In genomic region chr1:8702848-8703810, GRCh38 we compare ENCODE assay signal across 1 cellular context.
A peak's percentile ranks its signal among the peaks of the same experiment; 100 is the strongest.
TF ChIP-seq lines count a peak whose summit lies in the region.

No MANE protein-coding gene starts in this region.

TF ChIP-seq in HepG2, 621 proteins besides CTCF, POLR2A, EP300 and RAD21 (continued from another document and continues in another):
- TF ChIP-seq ZBTB43 (CRISPR knock-in tag; conservative IDR thresholded peaks at IDR 0.05) (no peak), FOXP4 (CRISPR knock-in tag; IDR thresholded peaks at IDR 0.05) (no peak), ZNF501 (CRISPR knock-in tag; IDR thresholded peaks at IDR 0.05) (peak; percentile 28; the same call in 1 of the 2 replicates), MED8 (CRISPR knock-in tag; IDR thresholded peaks at IDR 0.05; ENCODE audit: insufficient replicate concordance) (no peak), ZNF282 (IDR thresholded peaks at IDR 0.05; ENCODE audit: partially characterized antibody) (no peak), ZNF260 (CRISPR knock-in tag; IDR thresholded peaks at IDR 0.05; ENCODE audit: borderline replicate concordance, low read depth) (no peak), ZNF143 (CRISPR knock-in tag; IDR thresholded peaks at IDR 0.05) (no peak), BHLHE40 (IDR thresholded peaks at IDR 0.05; ENCODE audit: low read length) (no peak; the same call in 1 of the 2 replicates), ZNF776 (CRISPR knock-in tag; IDR thresholded peaks at IDR 0.05) (0 out of 2 replicates have a peak, but pooled peaks have one; percentile 53), ZNF557 (CRISPR knock-in tag; IDR thresholded peaks at IDR 0.05) (no peak), ZNF839 (CRISPR knock-in tag; IDR thresholded peaks at IDR 0.05; ENCODE audit: borderline replicate concordance) (no peak), ZNF460 (CRISPR knock-in tag; IDR thresholded peaks at IDR 0.05; ENCODE audit: borderline replicate concordance) (no peak), ZNF749 (CRISPR knock-in tag; IDR thresholded peaks at IDR 0.05; ENCODE audit: borderline replicate concordance) (no peak; the same call in 1 of the 2 replicates), ZSCAN30 (CRISPR knock-in tag; IDR thresholded peaks at IDR 0.05) (no peak), ZNF569 (CRISPR knock-in tag; IDR thresholded peaks at IDR 0.05; ENCODE audit: borderline replicate concordance) (no peak), SSRP1 (CRISPR knock-in tag; IDR thresholded peaks at IDR 0.05) (no peak), IKZF5 (CRISPR knock-in tag; IDR thresholded peaks at IDR 0.05) (peak; percentile 82; the same call in 1 of the 2 replicates), SP1 (IDR thresholded peaks at IDR 0.05) (no peak), SP1 (CRISPR knock-in tag; IDR thresholded peaks at IDR 0.05) (peak; percentile 29; the same call in 1 of the 2 replicates), ZNF567 (CRISPR knock-in tag; IDR thresholded peaks at IDR 0.05; ENCODE audit: borderline replicate concordance) (no peak), ZNF232 (CRISPR knock-in tag; IDR thresholded peaks at IDR 0.05; ENCODE audit: borderline replicate concordance) (no peak), ZNF724P (CRISPR knock-in tag; IDR thresholded peaks at IDR 0.05; ENCODE audit: borderline replicate concordance) (peak; percentile 55; the same call in 1 of the 2 replicates), ZNF383 (CRISPR knock-in tag; IDR thresholded peaks at IDR 0.05; ENCODE audit: borderline replicate concordance) (no peak), ZNF24 (IDR thresholded peaks at IDR 0.05) (no peak), ZNF746 (CRISPR knock-in tag; IDR thresholded peaks at IDR 0.05) (no peak; the same call in 1 of the 2 replicates), HCFC1 (IDR thresholded peaks at IDR 0.05; ENCODE audit: low read depth, low read length) (no peak; the same call in 1 of the 2 replicates), RARA (CRISPR knock-in tag; IDR thresholded peaks at IDR 0.05) (peak; percentile 51), MBD4 (IDR thresholded peaks at IDR 0.05; ENCODE audit: borderline replicate concordance, low read length) (no peak), ATAD3A (CRISPR knock-in tag; IDR thresholded peaks at IDR 0.05) (no peak), MATR3 (CRISPR knock-in tag; IDR thresholded peaks at IDR 0.05) (no peak), ZNF17 (CRISPR knock-in tag; IDR thresholded peaks at IDR 0.05) (no peak), ZNF788 (CRISPR knock-in tag; IDR thresholded peaks at IDR 0.05; ENCODE audit: borderline replicate concordance) (peak; percentile 51; the same call in 1 of the 2 replicates), TAF15 (IDR thresholded peaks at IDR 0.05; ENCODE audit: low read depth, low read length, poor library complexity, severe bottlenecking) (peak; percentile 58), SMAD1 (CRISPR knock-in tag; IDR thresholded peaks at IDR 0.05; ENCODE audit: borderline replicate concordance, low read depth) (no peak), ARID3A (IDR thresholded peaks at IDR 0.05; ENCODE audit: low read depth, low read length) (no peak; the same call in 1 of the 2 replicates)
- TF ChIP-seq, protein P1, sequence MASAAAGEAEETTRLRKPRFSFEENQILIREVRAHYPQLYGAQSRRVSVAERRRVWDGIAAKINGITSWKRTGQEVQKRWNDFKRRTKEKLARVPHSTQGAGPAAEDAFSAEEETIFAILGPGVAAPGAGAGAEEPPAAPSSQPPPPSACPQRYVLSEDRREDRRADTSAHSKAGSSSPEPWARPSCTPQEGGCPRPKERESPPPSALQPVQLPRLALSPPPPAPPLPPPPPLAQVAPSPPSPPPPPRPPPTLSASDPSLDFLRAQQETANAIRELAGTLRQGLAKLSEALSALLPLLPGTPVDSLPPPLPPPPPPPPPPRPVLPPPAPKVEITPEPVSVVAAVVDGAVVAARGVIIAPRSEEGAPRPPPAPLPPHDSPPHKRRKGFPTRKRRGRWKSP (CRISPR knock-in tag; IDR thresholded peaks at IDR 0.05) = no peak
- TF ChIP-seq, protein P2, sequence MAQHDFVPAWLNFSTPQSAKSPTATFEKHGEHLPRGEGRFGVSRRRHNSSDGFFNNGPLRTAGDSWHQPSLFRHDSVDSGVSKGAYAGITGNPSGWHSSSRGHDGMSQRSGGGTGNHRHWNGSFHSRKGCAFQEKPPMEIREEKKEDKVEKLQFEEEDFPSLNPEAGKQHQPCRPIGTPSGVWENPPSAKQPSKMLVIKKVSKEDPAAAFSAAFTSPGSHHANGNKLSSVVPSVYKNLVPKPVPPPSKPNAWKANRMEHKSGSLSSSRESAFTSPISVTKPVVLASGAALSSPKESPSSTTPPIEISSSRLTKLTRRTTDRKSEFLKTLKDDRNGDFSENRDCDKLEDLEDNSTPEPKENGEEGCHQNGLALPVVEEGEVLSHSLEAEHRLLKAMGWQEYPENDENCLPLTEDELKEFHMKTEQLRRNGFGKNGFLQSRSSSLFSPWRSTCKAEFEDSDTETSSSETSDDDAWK (CRISPR knock-in tag; IDR thresholded peaks at IDR 0.05) = no peak
- TF ChIP-seq, protein P3, sequence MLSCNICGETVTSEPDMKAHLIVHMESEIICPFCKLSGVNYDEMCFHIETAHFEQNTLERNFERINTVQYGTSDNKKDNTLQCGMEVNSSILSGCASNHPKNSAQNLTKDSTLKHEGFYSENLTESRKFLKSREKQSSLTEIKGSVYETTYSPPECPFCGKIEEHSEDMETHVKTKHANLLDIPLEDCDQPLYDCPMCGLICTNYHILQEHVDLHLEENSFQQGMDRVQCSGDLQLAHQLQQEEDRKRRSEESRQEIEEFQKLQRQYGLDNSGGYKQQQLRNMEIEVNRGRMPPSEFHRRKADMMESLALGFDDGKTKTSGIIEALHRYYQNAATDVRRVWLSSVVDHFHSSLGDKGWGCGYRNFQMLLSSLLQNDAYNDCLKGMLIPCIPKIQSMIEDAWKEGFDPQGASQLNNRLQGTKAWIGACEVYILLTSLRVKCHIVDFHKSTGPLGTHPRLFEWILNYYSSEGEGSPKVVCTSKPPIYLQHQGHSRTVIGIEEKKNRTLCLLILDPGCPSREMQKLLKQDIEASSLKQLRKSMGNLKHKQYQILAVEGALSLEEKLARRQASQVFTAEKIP (CRISPR knock-in tag; IDR thresholded peaks at IDR 0.05; ENCODE audit: borderline replicate concordance) = no peak
- TF ChIP-seq, protein P4, sequence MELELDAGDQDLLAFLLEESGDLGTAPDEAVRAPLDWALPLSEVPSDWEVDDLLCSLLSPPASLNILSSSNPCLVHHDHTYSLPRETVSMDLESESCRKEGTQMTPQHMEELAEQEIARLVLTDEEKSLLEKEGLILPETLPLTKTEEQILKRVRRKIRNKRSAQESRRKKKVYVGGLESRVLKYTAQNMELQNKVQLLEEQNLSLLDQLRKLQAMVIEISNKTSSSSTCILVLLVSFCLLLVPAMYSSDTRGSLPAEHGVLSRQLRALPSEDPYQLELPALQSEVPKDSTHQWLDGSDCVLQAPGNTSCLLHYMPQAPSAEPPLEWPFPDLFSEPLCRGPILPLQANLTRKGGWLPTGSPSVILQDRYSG (CRISPR knock-in tag; IDR thresholded peaks at IDR 0.05) = no peak
- TF ChIP-seq, protein P5, sequence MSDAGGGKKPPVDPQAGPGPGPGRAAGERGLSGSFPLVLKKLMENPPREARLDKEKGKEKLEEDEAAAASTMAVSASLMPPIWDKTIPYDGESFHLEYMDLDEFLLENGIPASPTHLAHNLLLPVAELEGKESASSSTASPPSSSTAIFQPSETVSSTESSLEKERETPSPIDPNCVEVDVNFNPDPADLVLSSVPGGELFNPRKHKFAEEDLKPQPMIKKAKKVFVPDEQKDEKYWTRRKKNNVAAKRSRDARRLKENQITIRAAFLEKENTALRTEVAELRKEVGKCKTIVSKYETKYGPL (CRISPR knock-in tag; IDR thresholded peaks at IDR 0.05) = no peak
- TF ChIP-seq, protein P6, sequence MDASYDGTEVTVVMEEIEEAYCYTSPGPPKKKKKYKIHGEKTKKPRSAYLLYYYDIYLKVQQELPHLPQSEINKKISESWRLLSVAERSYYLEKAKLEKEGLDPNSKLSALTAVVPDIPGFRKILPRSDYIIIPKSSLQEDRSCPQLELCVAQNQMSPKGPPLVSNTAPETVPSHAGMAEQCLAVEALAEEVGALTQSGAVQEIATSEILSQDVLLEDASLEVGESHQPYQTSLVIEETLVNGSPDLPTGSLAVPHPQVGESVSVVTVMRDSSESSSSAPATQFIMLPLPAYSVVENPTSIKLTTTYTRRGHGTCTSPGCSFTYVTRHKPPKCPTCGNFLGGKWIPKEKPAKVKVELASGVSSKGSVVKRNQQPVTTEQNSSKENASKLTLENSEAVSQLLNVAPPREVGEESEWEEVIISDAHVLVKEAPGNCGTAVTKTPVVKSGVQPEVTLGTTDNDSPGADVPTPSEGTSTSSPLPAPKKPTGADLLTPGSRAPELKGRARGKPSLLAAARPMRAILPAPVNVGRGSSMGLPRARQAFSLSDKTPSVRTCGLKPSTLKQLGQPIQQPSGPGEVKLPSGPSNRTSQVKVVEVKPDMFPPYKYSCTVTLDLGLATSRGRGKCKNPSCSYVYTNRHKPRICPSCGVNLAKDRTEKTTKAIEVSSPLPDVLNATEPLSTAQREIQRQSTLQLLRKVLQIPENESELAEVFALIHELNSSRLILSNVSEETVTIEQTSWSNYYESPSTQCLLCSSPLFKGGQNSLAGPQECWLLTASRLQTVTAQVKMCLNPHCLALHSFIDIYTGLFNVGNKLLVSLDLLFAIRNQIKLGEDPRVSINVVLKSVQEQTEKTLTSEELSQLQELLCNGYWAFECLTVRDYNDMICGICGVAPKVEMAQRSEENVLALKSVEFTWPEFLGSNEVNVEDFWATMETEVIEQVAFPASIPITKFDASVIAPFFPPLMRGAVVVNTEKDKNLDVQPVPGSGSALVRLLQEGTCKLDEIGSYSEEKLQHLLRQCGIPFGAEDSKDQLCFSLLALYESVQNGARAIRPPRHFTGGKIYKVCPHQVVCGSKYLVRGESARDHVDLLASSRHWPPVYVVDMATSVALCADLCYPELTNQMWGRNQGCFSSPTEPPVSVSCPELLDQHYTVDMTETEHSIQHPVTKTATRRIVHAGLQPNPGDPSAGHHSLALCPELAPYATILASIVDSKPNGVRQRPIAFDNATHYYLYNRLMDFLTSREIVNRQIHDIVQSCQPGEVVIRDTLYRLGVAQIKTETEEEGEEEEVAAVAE (CRISPR knock-in tag; IDR thresholded peaks at IDR 0.05; ENCODE audit: borderline replicate concordance) = no peak
- TF ChIP-seq, protein P7, sequence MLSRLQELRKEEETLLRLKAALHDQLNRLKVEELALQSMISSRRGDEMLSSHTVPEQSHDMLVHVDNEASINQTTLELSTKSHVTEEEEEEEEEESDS (CRISPR knock-in tag; IDR thresholded peaks at IDR 0.05; ENCODE audit: borderline replicate concordance) = no peak
- TF ChIP-seq, protein P8, sequence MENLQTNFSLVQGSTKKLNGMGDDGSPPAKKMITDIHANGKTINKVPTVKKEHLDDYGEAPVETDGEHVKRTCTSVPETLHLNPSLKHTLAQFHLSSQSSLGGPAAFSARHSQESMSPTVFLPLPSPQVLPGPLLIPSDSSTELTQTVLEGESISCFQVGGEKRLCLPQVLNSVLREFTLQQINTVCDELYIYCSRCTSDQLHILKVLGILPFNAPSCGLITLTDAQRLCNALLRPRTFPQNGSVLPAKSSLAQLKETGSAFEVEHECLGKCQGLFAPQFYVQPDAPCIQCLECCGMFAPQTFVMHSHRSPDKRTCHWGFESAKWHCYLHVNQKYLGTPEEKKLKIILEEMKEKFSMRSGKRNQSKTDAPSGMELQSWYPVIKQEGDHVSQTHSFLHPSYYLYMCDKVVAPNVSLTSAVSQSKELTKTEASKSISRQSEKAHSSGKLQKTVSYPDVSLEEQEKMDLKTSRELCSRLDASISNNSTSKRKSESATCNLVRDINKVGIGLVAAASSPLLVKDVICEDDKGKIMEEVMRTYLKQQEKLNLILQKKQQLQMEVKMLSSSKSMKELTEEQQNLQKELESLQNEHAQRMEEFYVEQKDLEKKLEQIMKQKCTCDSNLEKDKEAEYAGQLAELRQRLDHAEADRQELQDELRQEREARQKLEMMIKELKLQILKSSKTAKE (CRISPR knock-in tag; IDR thresholded peaks at IDR 0.05; ENCODE audit: borderline replicate concordance) = peak; percentile 12; the same call in 1 of the 2 replicates
